In genomic region chr22:42635531-42635930, GRCh38 we compare ENCODE assay signal across 10 cellular contexts. TPM values are rescaled to one million over a fixed set of nuclear protein-coding genes. Genes with fewer than 3 reads are reported as not detected.
DNase-seq lines count a peak whose midpoint lies in the region; ATAC-seq, FAIRE-seq and TF ChIP-seq lines count a peak whose summit lies in the region.
"Had no signal": no experiment of that assay in that cellular context is flagged by ENCODE, and none has a peak within 500 bp of the region (broad histone marks: within the 10 kb centered on the region; RNA-seq: fewer than 3 reads in every experiment).

No MANE protein-coding gene starts in this region.

- H3K27me3 ChIP-seq in left ventricle myocardium inferior (ENCODE audit: low read depth), result no peaks in the 10 kb centered on the region
- no peaks in the 10 kb centered on the region for H3K27me3 ChIP-seq in small intestine (ENCODE audit: control insufficient read depth in 2 of 2, insufficient read depth in 2 of 2, low read length in 2 of 2)
- H3K27me3 ChIP-seq in body of pancreas, result no peaks in the 10 kb centered on the region

- DNase-seq in H54 (ENCODE audit: insufficient read length, low spot score), result peak; percentile 85
- peak; percentile 88 for DNase-seq in amniotic epithelial cell (ENCODE audit: low read depth)
- peak; percentile 61 for DNase-seq in left ventricle myocardium inferior
- peak; percentile 28 for DNase-seq in small intestine
- no peak for DNase-seq in body of pancreas
- no peak for DNase-seq in activated CD8-positive, alpha-beta memory T cell treated with anti-CD3 and anti-CD28 coated beads, Interleukin-2, amount 50 U/mL, for 48 hours
- DNase-seq: activated CD4-positive, alpha-beta T cell treated with anti-CD3 and anti-CD28 coated beads, Interleukin-2, amount 50 U/mL, for 4 hours; glutamatergic neuron had no signal

- peak overlapping the region; percentile 85 for H3K27ac ChIP-seq in left ventricle myocardium inferior (replicated peaks)
- H3K27ac ChIP-seq in small intestine (ENCODE audit: low read depth in 1 of 2, low read length in 1 of 2), result peak overlapping the region in 1 of 2 donors; percentile 32
- H3K27ac ChIP-seq in body of pancreas, result no peak overlapping the region

- 66 to 81% (median 72%) methylated on average over 3 of the region's 3 CpGs for WGBS in small intestine, 3 donors
- WGBS in body of pancreas, 2 donors, result 79 to 87% methylated on average over 3 of the region's 3 CpGs

- H3K4me3 ChIP-seq in left ventricle myocardium inferior (no peak overlapping the region), small intestine (ENCODE audit: low read depth in 1 of 2, low read length in 2 of 2) (no peak overlapping the region), body of pancreas (no peak overlapping the region)

- intact Hi-C loops in left ventricle myocardium inferior (cut with micrococcal nuclease), result no loop called here
- intact Hi-C loops in body of pancreas (cut with DNase I), result no loop called here

- TF ChIP-seq CTCF in left ventricle myocardium inferior (IDR thresholded peaks at IDR 0.05; ENCODE audit: borderline replicate concordance), result no peak
- TF ChIP-seq CTCF in body of pancreas (IDR thresholded peaks at IDR 0.05), result no peak

- H3K4me1 ChIP-seq in left ventricle myocardium inferior (peaks cover 56% of the 10 kb centered on the region), small intestine (ENCODE audit: control insufficient read depth in 2 of 2, insufficient read depth in 1 of 2, low read depth in 1 of 2, low read length in 1 of 2) (peaks cover 0 to 2% of the 10 kb centered on the region in 2 donors), body of pancreas (no peaks in the 10 kb centered on the region)

- TF ChIP-seq POLR2A in H54 (IDR thresholded peaks at IDR 0.05; ENCODE audit: low read depth, low read length) (no peak), body of pancreas (IDR thresholded peaks at IDR 0.05) (no peak)

- H3K9me3 ChIP-seq in left ventricle myocardium inferior (replicated peaks) (no peaks in the 10 kb centered on the region), small intestine (ENCODE audit: control insufficient read depth, low read depth) (no peaks in the 10 kb centered on the region), body of pancreas (no peaks in the 10 kb centered on the region)

- FAIRE-seq in H54 (lab: Jason Lieb, UNC) (peak; percentile 65), small intestine (lab: Jason Lieb, UNC) (no peak)

- H3K36me3 ChIP-seq in left ventricle myocardium inferior (peaks cover 61% of the 10 kb centered on the region), small intestine (ENCODE audit: control insufficient read depth in 2 of 2, insufficient read depth in 2 of 2, low read length in 2 of 2) (peaks cover 9 to 11% of the 10 kb centered on the region in 2 donors), body of pancreas (replicated peaks in 1 of 2; ENCODE audit: insufficient read depth in 1 of 2, low read depth in 2 of 2) (peaks cover 0 to 10% of the 10 kb centered on the region in 2 donors)

- ATAC-seq in GM21367 (IDR thresholded peaks at IDR 0.05; ENCODE audit: unreplicated experiment) (no peak), body of pancreas (no peak), GM18909 (IDR thresholded peaks at IDR 0.05; ENCODE audit: poor library complexity, unreplicated experiment) (no peak)

RNA-seq across cellular contexts. Expression of gene ATP5MGL, which starts 4.9 kb away (rescaled TPM):
- 0.38 TPM for total RNA-seq in left ventricle myocardium inferior
- polyA plus RNA-seq in small intestine, result under 1 TPM in 1 of 3 donors, not detected in 2; 0.10 TPM
- total RNA-seq in body of pancreas, result not detected

RNA-seq across cellular contexts. Expression of gene CYB5R3, which starts 13.7 kb away (rescaled TPM):
- total RNA-seq in left ventricle myocardium inferior (298 TPM), body of pancreas (10 to 100 TPM; 41.8 to 50.8 TPM)
- 100 to 1,000 TPM in 2 of 3 donors, 10 to 100 TPM in 1; 70.0 to 136 (median 101) TPM for polyA plus RNA-seq in small intestine

RNA-seq across cellular contexts. Expression of gene POLDIP3, which starts 20.8 kb away (rescaled TPM):
- 35.2 TPM for total RNA-seq in left ventricle myocardium inferior
- 10 to 100 TPM; 23.5 to 37.4 (median 27.3) TPM for polyA plus RNA-seq in small intestine
- 10 to 100 TPM; 23.1 to 30.6 TPM for total RNA-seq in body of pancreas

Comparison
In these comparisons a context has a peak if more than half of its experiments do, and no peak if none do; other contexts are left out.
1. DNase-seq: peak in H54 (single experiment), amniotic epithelial cell (single experiment), left ventricle myocardium inferior (single experiment) and small intestine (single experiment); none in body of pancreas (0 of 4) and activated CD8-positive, alpha-beta memory T cell treated with anti-CD3 and anti-CD28 coated beads, Interleukin-2, amount 50 U/mL, for 48 hours (single experiment).